8 cellular contexts compared by ENCODE assay signal in the genomic region with DNA sequence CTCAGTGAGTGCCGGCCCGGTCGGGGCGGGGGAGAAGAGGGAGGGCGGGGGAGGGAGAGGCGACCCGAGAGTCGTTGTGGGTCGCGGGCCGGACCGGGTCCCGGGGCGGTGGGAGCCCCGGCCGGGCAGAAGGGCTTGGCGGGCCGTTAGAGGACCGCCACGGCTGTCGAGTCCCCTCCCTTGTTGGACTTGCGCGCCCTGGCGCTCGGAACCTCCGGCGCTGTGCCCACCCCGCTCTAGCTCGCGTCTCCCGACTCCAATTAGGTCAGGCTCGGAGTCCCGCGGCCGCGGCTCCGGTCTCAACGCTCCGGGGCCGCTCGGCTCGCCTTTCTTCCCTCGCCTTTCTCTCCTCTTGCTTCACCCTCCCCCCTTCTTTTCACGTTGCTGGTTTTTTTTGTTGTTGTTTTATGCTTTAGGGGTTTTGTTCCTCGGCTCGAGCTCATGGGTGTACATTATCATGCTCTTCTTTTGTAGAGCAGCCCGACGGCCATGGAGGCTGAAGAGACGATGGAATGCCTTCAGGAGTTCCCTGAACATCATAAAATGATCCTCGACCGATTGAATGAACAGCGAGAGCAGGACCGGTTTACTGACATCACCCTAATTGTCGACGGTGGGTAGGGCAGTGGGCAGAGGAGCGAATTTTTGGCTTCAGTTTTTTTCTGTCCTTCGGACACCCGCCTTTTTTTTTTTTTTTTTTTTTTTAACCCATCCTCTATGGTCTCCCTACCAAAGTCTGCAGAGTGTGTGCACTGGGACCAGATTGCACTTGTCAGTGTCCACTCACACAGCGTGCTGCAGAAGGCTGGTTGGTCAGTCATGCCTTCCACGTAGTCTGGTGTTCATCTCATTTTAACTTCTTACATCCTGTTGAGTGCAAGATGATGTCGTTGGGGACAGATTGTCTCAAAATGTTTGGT. TPM values are rescaled to one million over a fixed set of nuclear protein-coding genes. Genes with fewer than 3 reads are reported as not detected.
DNase-seq lines count a peak whose midpoint lies in the region; ATAC-seq and TF ChIP-seq lines count a peak whose summit lies in the region.

No MANE protein-coding gene starts in this region.

- WGBS in hepatocyte (ENCODE audit: low lambda C conversion rate, missing lambda C conversion rate) = 1% methylated on average over 45 of the region's 61 CpGs
- 0 to 1% methylated on average over 61 of the region's 61 CpGs for WGBS in sigmoid colon, 2 donors

- H3K4me1 ChIP-seq in hepatocyte (ENCODE audit: insufficient read depth) (peaks cover 20% of the 10 kb centered on the region), sigmoid colon (peaks cover 0 to 28% (median 23%) of the 10 kb centered on the region in 4 donors)

- no peaks in the 10 kb centered on the region for H3K9me2 ChIP-seq in hepatocyte (replicated peaks; ENCODE audit: insufficient read depth)

- peaks cover 7% of the 10 kb centered on the region for H4K20me1 ChIP-seq in hepatocyte (ENCODE audit: insufficient read depth, poor library complexity, severe bottlenecking)

- H3K79me2 ChIP-seq in hepatocyte = peaks cover 47% of the 10 kb centered on the region

- peak overlapping the region; percentile 53 for H3K4me3 ChIP-seq in hepatocyte
- H3K4me3 ChIP-seq in sigmoid colon = peak overlapping the region; percentile 77 to 90 (median 86)

- peak; percentile 57 for DNase-seq in COR-L47 (lab: John Stamatoyannopoulos, UW)
- DNase-seq in NCI-H2171 treated with DMSO at 0.1 percent for 48 hours (lab: John Stamatoyannopoulos, UW) = peak; percentile 90
- peak; percentile 42 for DNase-seq in hepatocyte (ENCODE audit: low spot score)
- DNase-seq in sigmoid colon = no peak
- DNase-seq in UCSD-AML1 (lab: John Stamatoyannopoulos, UW; ENCODE audit: unreplicated experiment) = no peak

- no peak for TF ChIP-seq EP300 in sigmoid colon (IDR thresholded peaks at IDR 0.05)

- H3K27ac ChIP-seq in angular gyrus (ENCODE audit: low read depth, low read length) (peak overlapping the region; percentile 93), hepatocyte (peak overlapping the region; percentile 95), sigmoid colon (peak overlapping the region; percentile 97 to 100 (median 98))

- peak overlapping the region; percentile 80 for H3K4me2 ChIP-seq in hepatocyte

- H3K9me3 ChIP-seq in hepatocyte (ENCODE audit: low read depth) = no peaks in the 10 kb centered on the region
- H3K9me3 ChIP-seq in sigmoid colon = no peaks in the 10 kb centered on the region

- H3K36me3 ChIP-seq in hepatocyte (replicated peaks; ENCODE audit: insufficient read depth, low read depth) (no peaks in the 10 kb centered on the region), sigmoid colon (peaks cover 0 to 28% (median 6%) of the 10 kb centered on the region in 4 donors)

- intact Hi-C loops in sigmoid colon (cut with DNase I) = loop anchor here (1.0 to 10.0 kb wide), 8 partner anchors 55 to 1217 kb away; partner anchors contain the start of genes HMGCS1, NIM1K, NNT and RIMOC1

- TF ChIP-seq POLR2A in sigmoid colon (IDR thresholded peaks at IDR 0.05) = peak; percentile 28 to 60

- H2AFZ ChIP-seq in hepatocyte = peak overlapping the region; percentile 70

- H3K27me3 ChIP-seq in hepatocyte (no peaks in the 10 kb centered on the region), sigmoid colon (no peaks in the 10 kb centered on the region)

- ATAC-seq in GM18870 (IDR thresholded peaks at IDR 0.05; ENCODE audit: unreplicated experiment) (peak; percentile 29), HG03064 (IDR thresholded peaks at IDR 0.05; ENCODE audit: low read depth, unreplicated experiment) (peak; percentile 44)

- TF ChIP-seq CTCF in hepatocyte (IDR thresholded peaks at IDR 0.05; ENCODE audit: poor library complexity) (no peak), sigmoid colon (IDR thresholded peaks at IDR 0.05) (no peak)

RNA-seq across cellular contexts. Expression of gene ZNF131, which starts 1.1 kb away (rescaled TPM):
- total RNA-seq in hepatocyte (27.9 and 44.7 TPM in 2 replicates), sigmoid colon (10 to 100 TPM; 21.7 to 35.3 (median 29.2) TPM)
- polyA plus RNA-seq in hepatocyte (23.1 and 27.1 TPM in 2 replicates), sigmoid colon (10 to 100 TPM; 13.8 to 20.8 (median 20.1) TPM)

Comparison
In these comparisons a context has a peak if more than half of its experiments do, and no peak if none do; other contexts are left out.
1. DNase-seq: peak in COR-L47 (single experiment), NCI-H2171 treated with DMSO at 0.1 percent for 48 hours (single experiment) and hepatocyte (single experiment); none in sigmoid colon (single experiment) and UCSD-AML1 (single experiment).
2. Peak in every context shown above with its lines, with median percentiles within 50 percentile points of each other: H3K27ac ChIP-seq.